ENCODE assay signal across 8 cellular contexts in genomic region chr16:1942810-1943726, GRCh38. TPM values are rescaled to one million over a fixed set of nuclear protein-coding genes. Genes with fewer than 3 reads are reported as not detected.
DNase-seq lines count a peak whose midpoint lies in the region; ATAC-seq and TF ChIP-seq lines count a peak whose summit lies in the region.

MSRB1 (minus strand) TSS chr16:1943199; CDS start chr16:1943156, 43 bp downstream.

- no peaks in the 10 kb centered on the region for H3K27me3 ChIP-seq in PC-3 (ENCODE audit: low read length)
- no peaks in the 10 kb centered on the region for H3K27me3 ChIP-seq in mucosa of rectum (ENCODE audit: control insufficient read depth in 2 of 2, insufficient read depth in 2 of 2, low read length in 2 of 2)

- TF ChIP-seq RAD21 in Ishikawa (IDR thresholded peaks at IDR 0.05; ENCODE audit: low read depth) = no peak

- POLR2A ChIA-PET in PC-3 (lab: Charles Lee; ENCODE audit: unreplicated experiment) = interaction anchor here (1.0 kb wide), 1 partner anchor 22 kb away, joined by 3 read pairs; the partner anchor contains the start of gene RPS2

- H3K9me2 ChIP-seq in PC-3 (replicated peaks; ENCODE audit: low read length) = no peaks in the 10 kb centered on the region

- H3K36me3 ChIP-seq in PC-3 (ENCODE audit: low read depth, low read length) = no peaks in the 10 kb centered on the region
- peaks cover 9 to 18% of the 10 kb centered on the region in 2 donors for H3K36me3 ChIP-seq in mucosa of rectum (ENCODE audit: control insufficient read depth in 2 of 2, insufficient read depth in 2 of 2, low read length in 2 of 2)

- peak within 1 kb of the TSS; percentile 93 for H3K4me2 ChIP-seq in PC-3 (ENCODE audit: low read length)

- H3K27ac ChIP-seq in PC-3 (ENCODE audit: low read length) (peak within 1 kb of the TSS; percentile 41), mucosa of rectum (ENCODE audit: low read depth in 2 of 2, low read length in 2 of 2) (peak within 1 kb of the TSS; percentile 81 to 84)

- H3K9me3 ChIP-seq in PC-3 (ENCODE audit: low read length) (no peaks in the 10 kb centered on the region), mucosa of rectum (ENCODE audit: control insufficient read depth in 2 of 2, low read length in 2 of 2) (no peaks in the 10 kb centered on the region)

- H3K4me1 ChIP-seq in PC-3 (ENCODE audit: insufficient read depth, low read length) (peaks cover 11% of the 10 kb centered on the region), mucosa of rectum (ENCODE audit: control insufficient read depth in 2 of 2, insufficient read depth in 2 of 2, low read length in 2 of 2) (peaks cover 28 to 37% of the 10 kb centered on the region in 2 donors)

- intact Hi-C loops in PC-3 (cut with micrococcal nuclease) = no loop called here

- peak within 1 kb of the TSS; percentile 95 for H2AFZ ChIP-seq in PC-3 (ENCODE audit: low read length)

- H4K20me1 ChIP-seq in PC-3 (ENCODE audit: low read length) = no peaks in the 10 kb centered on the region

- H3K79me2 ChIP-seq in PC-3 (ENCODE audit: low read length) = peaks cover 6% of the 10 kb centered on the region; the same call in 1 of the 2 replicates

- peak within 1 kb of the TSS; percentile 85 for H3K4me3 ChIP-seq in PC-3 (ENCODE audit: low read length)
- peak within 1 kb of the TSS; percentile 74 for H3K4me3 ChIP-seq in epithelial cell of esophagus (ENCODE audit: low read length)
- peak within 1 kb of the TSS; percentile 80 to 94 for H3K4me3 ChIP-seq in mucosa of rectum (ENCODE audit: low read length in 2 of 2)

- no TSS peak for BruUV-seq in PC-3 (replicated peaks; lab: Mats Ljungman, UMichigan)

- ATAC-seq in GM21576 (IDR thresholded peaks at IDR 0.05; ENCODE audit: unreplicated experiment) (peak; percentile 83), PC-3 (peak; percentile 95)

- peak; percentile 94 for DNase-seq in DMS 273 treated with DMSO at 0.1 percent for 48 hours (lab: John Stamatoyannopoulos, UW)
- peak; percentile 96 for DNase-seq in PC-3
- DNase-seq in activated T-cell treated with anti-CD3 and anti-CD28 coated beads for 48 hours (ENCODE audit: low read depth) = peak; percentile 100
- DNase-seq in epithelial cell of esophagus (ENCODE audit: low read depth) = peak; percentile 98
- peak; percentile 100 for DNase-seq in stimulated activated CD8-positive, alpha-beta memory T cell treated with anti-CD3 and anti-CD28 coated beads, Interleukin-4, amount 100 ng/mL, for 48 hours

- no peaks in the 10 kb centered on the region for H3F3A ChIP-seq in PC-3 (ENCODE audit: low read length, unreplicated experiment)

- TF ChIP-seq EP300 in Ishikawa (IDR thresholded peaks at IDR 0.05; ENCODE audit: borderline replicate concordance) = no peak

- CTCF ChIA-PET in PC-3 (lab: Charles Lee) = interaction anchor here (0.6 kb wide), 1 partner anchor 242 kb away, joined by 3 read pairs; no protein-coding TSS in a partner anchor

- H3K9ac ChIP-seq in PC-3 (ENCODE audit: low read length) (peak within 1 kb of the TSS; percentile 60), mucosa of rectum (ENCODE audit: low read depth in 1 of 2, low read length in 2 of 2) (peak within 1 kb of the TSS; percentile 83 to 90)

- TF ChIP-seq CTCF in PC-3 (conservative IDR thresholded peaks at IDR 0.05; ENCODE audit: low read depth, low read length) (no peak), epithelial cell of esophagus (IDR thresholded peaks at IDR 0.05; ENCODE audit: insufficient read depth, low read depth, low read length, missing control alignments) (no peak)

TF ChIP-seq in Ishikawa, 13 proteins besides CTCF, POLR2A, EP300 and RAD21:
- TF ChIP-seq YY1 (IDR thresholded peaks at IDR 0.05; ENCODE audit: low read depth) (peak; percentile 76; the same call in 1 of the 2 replicates), USF1 (IDR thresholded peaks at IDR 0.05) (no peak), CEBPB (IDR thresholded peaks at IDR 0.05) (no peak), TAF1 (IDR thresholded peaks at IDR 0.05; ENCODE audit: low read depth) (peak; percentile 83), NFIC (IDR thresholded peaks at IDR 0.05) (peak; percentile 36; the same call in 1 of the 2 replicates), CREB1 (IDR thresholded peaks at IDR 0.05; ENCODE audit: low read depth) (no peak), TEAD4 (IDR thresholded peaks at IDR 0.05) (no peak), EGR1 (IDR thresholded peaks at IDR 0.05) (peak; percentile 64), FOXM1 (IDR thresholded peaks at IDR 0.05; ENCODE audit: borderline replicate concordance, low read depth) (no peak), REST (IDR thresholded peaks at IDR 0.05; ENCODE audit: low read depth) (no peak), TCF12 (IDR thresholded peaks at IDR 0.05; ENCODE audit: low read depth) (no peak), MAX (IDR thresholded peaks at IDR 0.05) (peak; percentile 87), ZBTB7A (IDR thresholded peaks at IDR 0.05; ENCODE audit: low read depth) (peak; percentile 80)

RNA-seq across cellular contexts. Expression of gene MSRB1, which starts in this region (rescaled TPM):
- 24.6 and 25.7 TPM in 2 replicates for total RNA-seq in PC-3 (2014; rRNA removed)

Comparison
In these comparisons a context has a peak if more than half of its experiments do, and no peak if none do; other contexts are left out.
1. Peak in every context shown above with its lines: DNase-seq, ATAC-seq, H3K4me3 ChIP-seq and H3K27ac ChIP-seq.